20 cellular contexts compared by ENCODE assay signal in genomic region chrX:15873566-15873965, GRCh38. TPM values are rescaled to one million over a fixed set of nuclear protein-coding genes. Genes with fewer than 3 reads are reported as not detected.
DNase-seq lines count a peak whose midpoint lies in the region; ATAC-seq, FAIRE-seq and TF ChIP-seq lines count a peak whose summit lies in the region.
"Had no signal": no experiment of that assay in that cellular context is flagged by ENCODE, and none has a peak within 500 bp of the region (broad histone marks: within the 10 kb centered on the region; RNA-seq: fewer than 3 reads in every experiment).

No MANE protein-coding gene starts in this region.

- POLR2A ChIA-PET in IMR-90 (lab: Charles Lee; ENCODE audit: unreplicated experiment) = no interaction called here

- TF ChIP-seq CTCF in IMR-90 (conservative IDR thresholded peaks at IDR 0.05; ENCODE audit: low read depth, low read length) (no peak), brain (conservative IDR thresholded peaks at IDR 0.05) (no peak), nephron (IDR thresholded peaks at IDR 0.05; ENCODE audit: unreplicated experiment in 3 of 3) (no peak), mucosa of descending colon (IDR thresholded peaks at IDR 0.05) (no peak), uterus (IDR thresholded peaks at IDR 0.05) (no peak)

- no peaks in the 10 kb centered on the region for H3K79me1 ChIP-seq in IMR-90 (ENCODE audit: low read depth in 1 of 2, low read length in 2 of 2)

- intact Hi-C loops in IMR-90 (cut with micrococcal nuclease) = no loop called here
- intact Hi-C loops in mucosa of descending colon (cut with DNase I, micrococcal nuclease) = no loop called here
- intact Hi-C loops in uterus (cut with DNase I; ENCODE audit: low total_unique reads) = no loop called here

- H4K5ac ChIP-seq in IMR-90 (ENCODE audit: low read depth, low read length) = no peak overlapping the region

- H3K27me3 ChIP-seq in IMR-90 (ENCODE audit: control insufficient read depth, insufficient read depth, low read length) (peaks cover 6% of the 10 kb centered on the region), small intestine (ENCODE audit: control insufficient read depth in 2 of 2, insufficient read depth in 2 of 2, low read length in 2 of 2) (no peaks in the 10 kb centered on the region), uterus (no peaks in the 10 kb centered on the region)

- DNase-seq in IMR-90 (peak; percentile 6), small intestine (peak; percentile 53), AG08396 (ENCODE audit: low spot score) (no peak), mucosa of descending colon (no peak), uterus (no peak)
- DNase-seq: activated CD4-positive, alpha-beta T cell treated with anti-CD3 and anti-CD28 coated beads for 36 hours; activated CD8-positive, alpha-beta T cell treated with anti-CD3 and anti-CD28 coated beads, Interleukin-2, amount 10 ng/mL, durations not matched to agents 7 days and 5 days; dermis blood vessel endothelial cell; GM23248; HFFc6; kidney; NCI-H1436 treated with DMSO at 0.1 percent for 48 hours; stimulated activated naive CD8-positive, alpha-beta T cell treated with anti-CD3 and anti-CD28 coated beads, Interleukin-15, Interleukin-2, amounts not matched to agents 100 U/mL and 50 U/mL, for 24 hours had no signal

- H3K4ac ChIP-seq in IMR-90 (ENCODE audit: low read depth, low read length) = no peak overlapping the region

- H3K4me3 ChIP-seq in IMR-90 (ENCODE audit: insufficient read depth, low read depth, low read length) (no peak overlapping the region), small intestine (ENCODE audit: low read depth in 1 of 2, low read length in 2 of 2) (no peak overlapping the region), mucosa of descending colon (no peak overlapping the region), uterus (no peak overlapping the region)
- H3K4me3 ChIP-seq: GM23248 had no signal

- in situ Hi-C loops in IMR-90 (cut with MboI; ENCODE audit: low sequenced_read_pairs) = no loop called here

- WGBS in IMR-90 (ENCODE audit: extremely low coverage in 2 of 2, insufficient read length in 1 of 2), 2 experiments = no CpG with 5 or more reads among the region's 4 CpGs
- WGBS in small intestine, 3 donors = 14 to 46% (median 37%) methylated on average over 4 of the region's 4 CpGs

- H3K9me3 ChIP-seq in IMR-90 (ENCODE audit: control insufficient read depth, insufficient read depth, low read length) (no peaks in the 10 kb centered on the region), small intestine (ENCODE audit: control insufficient read depth, low read depth) (no peaks in the 10 kb centered on the region), mucosa of descending colon (no peaks in the 10 kb centered on the region), uterus (no peaks in the 10 kb centered on the region)

- no peak overlapping the region for H3K23ac ChIP-seq in IMR-90 (ENCODE audit: low read depth, low read length)

- no peak overlapping the region for H2AFZ ChIP-seq in IMR-90 (replicated peaks; ENCODE audit: low read length, poor library complexity)
- H2AFZ ChIP-seq: GM23248 had no signal

- CTCF ChIA-PET in IMR-90 (lab: Yijun Ruan, JAX) = no interaction called here

- H3K4me1 ChIP-seq in IMR-90 (ENCODE audit: control insufficient read depth, insufficient read depth, low read length) (no peaks in the 10 kb centered on the region), small intestine (ENCODE audit: control insufficient read depth in 2 of 2, insufficient read depth in 1 of 2, low read depth in 1 of 2, low read length in 1 of 2) (no peaks in the 10 kb centered on the region), mucosa of descending colon (ENCODE audit: low read depth) (no peaks in the 10 kb centered on the region), uterus (no peaks in the 10 kb centered on the region)

- H2BK15ac ChIP-seq in IMR-90 (ENCODE audit: low read depth, low read length) = no peak overlapping the region

- ATAC-seq in IMR-90 (ENCODE audit: low read depth) = no peak
- no peak for ATAC-seq in mucosa of descending colon
- ATAC-seq: activated CD4-positive, alpha-beta T cell treated with anti-CD3 and anti-CD28 coated beads for 36 hours; activated CD8-positive, alpha-beta T cell treated with anti-CD3 and anti-CD28 coated beads, Interleukin-2, amount 10 ng/mL, durations not matched to agents 7 days and 5 days; activated naive CD4-positive, alpha-beta T cell treated with anti-CD3 and anti-CD28 coated beads, Interleukin-2, amount 50 U/mL, for 72 hours; natural killer cell treated with Interleukin-12 subunit alpha and Interleukin-12 subunit beta and Interleukin-15 and Interleukin-18, amount 100 ng/mL, for 72 hours; stimulated activated naive CD8-positive, alpha-beta T cell treated with anti-CD3 and anti-CD28 coated beads, Interleukin-15, Interleukin-2, amounts not matched to agents 100 U/mL and 50 U/mL, for 24 hours had no signal

- H3K56ac ChIP-seq in IMR-90 (ENCODE audit: extremely low read depth, insufficient read depth, low read length) = no peak overlapping the region

- no peak for FAIRE-seq in small intestine (lab: Jason Lieb, UNC)
- FAIRE-seq: kidney had no signal

- H3K36me3 Mint-ChIP-seq in brain = no peaks in the 10 kb centered on the region
- peaks cover under 1% of the 10 kb centered on the region for H3K36me3 Mint-ChIP-seq in nephron (ENCODE audit: low read depth)
- H3K36me3 Mint-ChIP-seq: natural killer cell treated with Interleukin-12 subunit alpha and Interleukin-12 subunit beta and Interleukin-15 and Interleukin-18, amount 100 ng/mL, for 72 hours had no signal

- dilution Hi-C loops in IMR-90 (cut with HindIII; ENCODE audit: low sequenced_read_pairs, unreplicated experiment) = no loop called here

- H3K14ac ChIP-seq in IMR-90 (replicated peaks; ENCODE audit: low read depth, low read length) = no peak overlapping the region

- H4K8ac ChIP-seq in IMR-90 (ENCODE audit: low read depth in 2 of 2, low read length in 2 of 2) = no peak overlapping the region

- H2AK5ac ChIP-seq in IMR-90 (ENCODE audit: low read depth, low read length) = no peak overlapping the region

- no peaks in the 10 kb centered on the region for H3K9me1 ChIP-seq in IMR-90 (ENCODE audit: insufficient read depth, low read length)

- no peak overlapping the region for H2BK120ac ChIP-seq in IMR-90 (ENCODE audit: low read depth, low read length)

- H2AK9ac ChIP-seq in IMR-90 (replicated peaks; ENCODE audit: low read depth, low read length, poor library complexity) = no peak overlapping the region

- H3K18ac ChIP-seq in IMR-90 (ENCODE audit: low read depth, low read length) = no peak overlapping the region

- H2BK20ac ChIP-seq in IMR-90 (ENCODE audit: low read depth, low read length) = no peak overlapping the region

- H3K9me3 Mint-ChIP-seq in brain (peaks cover 0 to 5% (median 2%) of the 10 kb centered on the region in 5 experiments), nephron (peaks cover 2% of the 10 kb centered on the region)
- H3K9me3 Mint-ChIP-seq: activated naive CD4-positive, alpha-beta T cell treated with anti-CD3 and anti-CD28 coated beads, Interleukin-2, amount 50 U/mL, for 72 hours; central memory CD8-positive, alpha-beta T cell; HFFc6; natural killer cell treated with Interleukin-12 subunit alpha and Interleukin-12 subunit beta and Interleukin-15 and Interleukin-18, amount 100 ng/mL, for 72 hours had no signal

- H3K27me3 Mint-ChIP-seq in brain (no peaks in the 10 kb centered on the region), nephron (ENCODE audit: low read depth) (no peaks in the 10 kb centered on the region)
- H3K27me3 Mint-ChIP-seq: activated CD4-positive, alpha-beta T cell treated with anti-CD3 and anti-CD28 coated beads for 36 hours; central memory CD8-positive, alpha-beta T cell had no signal

- TF ChIP-seq POLR2A in IMR-90 (IDR thresholded peaks at IDR 0.05; ENCODE audit: low read depth, low read length) (no peak), uterus (IDR thresholded peaks at IDR 0.05) (no peak)

- H3K4me1 Mint-ChIP-seq in brain = peaks cover 17% of the 10 kb centered on the region
- H3K4me1 Mint-ChIP-seq in nephron = peaks cover 13% of the 10 kb centered on the region
- H3K4me1 Mint-ChIP-seq: central memory CD8-positive, alpha-beta T cell had no signal

- no peak overlapping the region for H3K9ac ChIP-seq in IMR-90 (ENCODE audit: low read depth, low read length)
- H3K9ac ChIP-seq: GM23248 had no signal

- BruUV-seq in IMR-90 (replicated peaks; lab: Mats Ljungman, UMichigan) = no TSS peak

- H4K91ac ChIP-seq in IMR-90 (ENCODE audit: insufficient read depth, low read depth, low read length) = no peak overlapping the region

- no peak for TF ChIP-seq RAD21 in IMR-90 (IDR thresholded peaks at IDR 0.05; ENCODE audit: low read length)

- no peak overlapping the region for H3K27ac ChIP-seq in IMR-90 (ENCODE audit: insufficient read depth, low read length)
- no peak overlapping the region for H3K27ac ChIP-seq in small intestine (ENCODE audit: low read depth in 1 of 2, low read length in 1 of 2)
- no peak overlapping the region for H3K27ac ChIP-seq in uterus
- H3K27ac ChIP-seq: C4-2B, GM23248 had no signal

- H2BK5ac ChIP-seq in IMR-90 (ENCODE audit: low read depth, low read length, poor library complexity, severe bottlenecking) = no peak overlapping the region

- no peak overlapping the region for H3K4me2 ChIP-seq in IMR-90 (ENCODE audit: low read depth, low read length)

- H3K36me3 ChIP-seq in IMR-90 (ENCODE audit: control insufficient read depth, insufficient read depth, low read length) (no peaks in the 10 kb centered on the region), small intestine (ENCODE audit: control insufficient read depth in 2 of 2, insufficient read depth in 2 of 2, low read length in 2 of 2) (no peaks in the 10 kb centered on the region), mucosa of descending colon (ENCODE audit: low read depth) (no peaks in the 10 kb centered on the region), uterus (no peaks in the 10 kb centered on the region)

- H4K20me1 ChIP-seq in IMR-90 (ENCODE audit: insufficient read depth, low read length) = no peaks in the 10 kb centered on the region

- H3K4me3 Mint-ChIP-seq in brain (no peak overlapping the region), nephron (no peak overlapping the region)
- H3K4me3 Mint-ChIP-seq: activated CD4-positive, alpha-beta T cell treated with anti-CD3 and anti-CD28 coated beads for 36 hours; activated CD8-positive, alpha-beta T cell treated with anti-CD3 and anti-CD28 coated beads, Interleukin-2, amount 10 ng/mL, durations not matched to agents 7 days and 5 days; central memory CD8-positive, alpha-beta T cell; HFFc6; natural killer cell treated with Interleukin-12 subunit alpha and Interleukin-12 subunit beta and Interleukin-15 and Interleukin-18, amount 100 ng/mL, for 72 hours had no signal

- H3K27ac Mint-ChIP-seq in brain (peak overlapping the region in 3 of 5 experiments; percentile 69 to 89 (median 74)), nephron (peak overlapping the region; percentile 51 to 84 (median 52))
- H3K27ac Mint-ChIP-seq: activated CD4-positive, alpha-beta T cell treated with anti-CD3 and anti-CD28 coated beads for 36 hours; activated CD8-positive, alpha-beta T cell treated with anti-CD3 and anti-CD28 coated beads, Interleukin-2, amount 10 ng/mL, durations not matched to agents 7 days and 5 days; activated naive CD4-positive, alpha-beta T cell treated with anti-CD3 and anti-CD28 coated beads, Interleukin-2, amount 50 U/mL, for 72 hours; activated T-helper 2 cell treated with anti-CD3 and anti-CD28 coated beads, Interferon-gamma antibody, Interleukin-2, Interleukin-4, amounts not matched to agents 10 μg/mL and 5 μg/mL and 100 μg/mL, durations not matched to agents 14 hours and 24 hours and 36 hours; HFFc6; natural killer cell treated with Interleukin-12 subunit alpha and Interleukin-12 subunit beta and Interleukin-15 and Interleukin-18, amount 100 ng/mL, for 72 hours had no signal

RNA-seq across cellular contexts. Expression of gene AP1S2, which starts 19.0 kb away (rescaled TPM):
- total RNA-seq in IMR-90 (2012; rRNA removed) = 28.3 and 117 TPM in 2 replicates
- polyA plus RNA-seq in IMR-90 (2012; rRNA removed) = 34.0 and 46.5 TPM in 2 replicates
- polyA plus RNA-seq in IMR-90 (2012; cell fraction: cytosol; rRNA removed) = 7.5 and 13.6 TPM in 2 replicates
- 3.2 and 16.1 TPM in 2 replicates for polyA plus RNA-seq in IMR-90 (2012; cell fraction: nucleus; rRNA removed; ENCODE audit: low replicate concordance)
- polyA plus RNA-seq in brain (ENCODE audit: insufficient read depth, low read depth, low replicate concordance) = 28.9 TPM
- polyA plus RNA-seq in small intestine = 10 to 100 TPM in 1 of 3 donors, 1 to 10 TPM in 2; 8.6 to 19.1 (median 9.8) TPM
- total RNA-seq in mucosa of descending colon = 10 to 100 TPM; 10.9 to 45.2 (median 16.0) TPM
- 100 to 1,000 TPM in 1 of 4 donors, 10 to 100 TPM in 3; 64.7 to 112 (median 73.9) TPM for total RNA-seq in uterus

Comparison
In these comparisons a context has a peak if more than half of its experiments do, and no peak if none do; other contexts are left out.
1. DNase-seq: peak in IMR-90 (single experiment) and small intestine (single experiment); none in AG08396 (single experiment), mucosa of descending colon (0 of 3) and uterus (0 of 2).